24 cellular contexts compared by ENCODE assay signal in the genomic region with DNA sequence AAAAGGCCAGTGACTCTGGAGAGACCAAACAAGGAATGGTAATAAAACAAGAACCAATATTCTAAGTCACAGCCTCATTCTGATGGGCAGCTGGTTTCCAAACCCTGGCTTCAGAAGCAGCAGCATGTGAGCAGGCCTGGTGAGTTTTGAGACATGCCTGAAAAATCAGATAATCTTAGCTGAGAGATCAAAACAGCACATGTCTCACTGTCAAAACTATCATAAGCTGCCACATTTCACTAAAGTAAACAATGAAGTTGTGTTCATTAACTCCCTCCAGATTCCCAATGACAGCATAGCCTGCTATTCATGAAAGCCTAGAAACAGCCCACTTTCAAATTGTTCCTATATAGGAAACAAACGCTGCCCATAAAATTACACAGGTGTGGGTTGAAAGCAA.
"Had no signal": no experiment of that assay in that cellular context is flagged by ENCODE, and none has a peak within 500 bp of the region (broad histone marks: within the 10 kb centered on the region; RNA-seq: fewer than 3 reads in every experiment).

No MANE protein-coding gene starts in this region.

- H3K4me3 ChIP-seq: dorsolateral prefrontal cortex, heart right ventricle, left lung, mucosa of descending colon, right lobe of liver, thoracic aorta, tibial nerve, upper lobe of left lung had no signal

- H3K36me3 ChIP-seq: heart right ventricle, left lung, right lobe of liver, thoracic aorta, tibial nerve, upper lobe of left lung had no signal

- DNase-seq: dorsolateral prefrontal cortex; effector CD4-positive, alpha-beta T cell; endodermal cell; foreskin melanocyte; glutamatergic neuron; heart right ventricle; hippocampal formation; left cardiac atrium; left lung; mesenchymal stem cell; mucosa of descending colon; natural killer cell; right lobe of liver; small intestine; stimulated activated CD4-positive, alpha-beta T cell treated with anti-CD3 and anti-CD28 coated beads, Interleukin-15, amount 100 ng/mL, for 24 hours; stimulated activated CD4-positive, alpha-beta T cell treated with anti-CD3 and anti-CD28 coated beads, Interleukin-2, amount 100 ng/mL, for 48 hours; stimulated activated naive B cell treated with anti-CD40 and anti-IgM and Interleukin-4, amounts not matched to agents 10 μg/mL and 1 μg/mL and 100 μg/mL, for 72 hours; upper lobe of left lung had no signal

- ATAC-seq: esophagus mucosa; heart right ventricle; left cardiac atrium; left lung; mucosa of descending colon; natural killer cell; right lobe of liver; stimulated activated naive B cell treated with anti-CD40 and anti-IgM and Interleukin-4, amounts not matched to agents 10 μg/mL and 1 μg/mL and 100 μg/mL, for 72 hours had no signal

- H3K27me3 ChIP-seq: dorsolateral prefrontal cortex, heart right ventricle, left lung, neutrophil, right lobe of liver, tibial nerve, upper lobe of left lung had no signal

- H3K27ac ChIP-seq: dorsolateral prefrontal cortex, epithelial cell of prostate, heart right ventricle, left lung, neutrophil, parathyroid adenoma, right lobe of liver, thoracic aorta, upper lobe of left lung had no signal

- H3K9ac ChIP-seq: parathyroid adenoma had no signal

- H2AFZ ChIP-seq: parathyroid adenoma had no signal

- H3K9me3 ChIP-seq: left lung, neutrophil, right lobe of liver, thoracic aorta, upper lobe of left lung had no signal

- H3K4me1 ChIP-seq: left lung, parathyroid adenoma, right lobe of liver, upper lobe of left lung had no signal
